In genomic region chr19:58044886-58045285, GRCh38 we compare ENCODE assay signal across 2 cellular contexts.
TF ChIP-seq lines count a peak whose summit lies in the region.

No MANE protein-coding gene starts in this region.

TF ChIP-seq in liver, 16 proteins besides CTCF, POLR2A, EP300 and RAD21:
- TF ChIP-seq TAF1 (conservative IDR thresholded peaks at IDR 0.05) = no peak
- no peak for TF ChIP-seq ZBTB33 (IDR thresholded peaks at IDR 0.05)
- TF ChIP-seq SP1 (IDR thresholded peaks at IDR 0.05) = no peak

TF ChIP-seq in HepG2, 621 proteins besides CTCF, POLR2A, EP300 and RAD21:
- TF ChIP-seq, protein P1, sequence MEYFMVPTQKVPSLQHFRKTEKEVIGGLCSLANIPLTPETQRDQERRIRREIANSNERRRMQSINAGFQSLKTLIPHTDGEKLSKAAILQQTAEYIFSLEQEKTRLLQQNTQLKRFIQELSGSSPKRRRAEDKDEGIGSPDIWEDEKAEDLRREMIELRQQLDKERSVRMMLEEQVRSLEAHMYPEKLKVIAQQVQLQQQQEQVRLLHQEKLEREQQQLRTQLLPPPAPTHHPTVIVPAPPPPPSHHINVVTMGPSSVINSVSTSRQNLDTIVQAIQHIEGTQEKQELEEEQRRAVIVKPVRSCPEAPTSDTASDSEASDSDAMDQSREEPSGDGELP (IDR thresholded peaks at IDR 0.05; ENCODE audit: borderline replicate concordance, low read depth) = no peak
- TF ChIP-seq ZBTB46 (CRISPR knock-in tag; IDR thresholded peaks at IDR 0.05; ENCODE audit: borderline replicate concordance) = no peak
- no peak for TF ChIP-seq ZNF34 (CRISPR knock-in tag; IDR thresholded peaks at IDR 0.05; ENCODE audit: borderline replicate concordance)
- TF ChIP-seq PRDM15 (CRISPR knock-in tag; IDR thresholded peaks at IDR 0.05) = no peak
- TF ChIP-seq ZNF484 (CRISPR knock-in tag; IDR thresholded peaks at IDR 0.05; ENCODE audit: borderline replicate concordance, low read depth) = no peak
- no peak for TF ChIP-seq RAD51 (IDR thresholded peaks at IDR 0.05; ENCODE audit: borderline replicate concordance)
- no peak for TF ChIP-seq ZNF652 (CRISPR knock-in tag; IDR thresholded peaks at IDR 0.05; ENCODE audit: borderline replicate concordance, low read depth)
- no peak for TF ChIP-seq ZNF788 (CRISPR knock-in tag; IDR thresholded peaks at IDR 0.05; ENCODE audit: borderline replicate concordance)
- no peak for TF ChIP-seq GRHL1 (CRISPR knock-in tag; conservative IDR thresholded peaks at IDR 0.05)
- no peak for TF ChIP-seq ZNF501 (CRISPR knock-in tag; IDR thresholded peaks at IDR 0.05)
- no peak for TF ChIP-seq ZNF383 (CRISPR knock-in tag; IDR thresholded peaks at IDR 0.05; ENCODE audit: borderline replicate concordance)
- TF ChIP-seq NR2C2 (CRISPR knock-in tag; IDR thresholded peaks at IDR 0.05; ENCODE audit: borderline replicate concordance) = no peak
- TF ChIP-seq ZNF274 (CRISPR knock-in tag; IDR thresholded peaks at IDR 0.05) = no peak
- TF ChIP-seq FLYWCH1 (CRISPR knock-in tag; IDR thresholded peaks at IDR 0.05) = no peak
- TF ChIP-seq RNF2 (conservative IDR thresholded peaks at IDR 0.05; ENCODE audit: low read depth) = no peak
